23 cellular contexts compared by ENCODE assay signal in genomic region chr18:10228380-10228779, GRCh38.
A peak's percentile ranks its signal among the peaks of the same experiment; 100 is the strongest.
DNase-seq lines count a peak whose midpoint lies in the region; ATAC-seq, FAIRE-seq and TF ChIP-seq lines count a peak whose summit lies in the region.
"Had no signal": no experiment of that assay in that cellular context is flagged by ENCODE, and none has a peak within 500 bp of the region (broad histone marks: within the 10 kb centered on the region; RNA-seq: fewer than 3 reads in every experiment).

No MANE protein-coding gene starts in this region.

- H3K4me3 ChIP-seq in H1 (ENCODE audit: extremely low read depth in 1 of 4, insufficient read depth in 2 of 4, low read depth in 3 of 4, low read length in 4 of 4) (no peak overlapping the region), aorta (ENCODE audit: low read length in 2 of 2) (no peak overlapping the region)
- H3K4me3 ChIP-seq: K562, MG63 had no signal

- no peak for TF ChIP-seq POLR2A in H1 (IDR thresholded peaks at IDR 0.05; ENCODE audit: control extremely low read depth in 1 of 2, low read depth in 2 of 2, low read length in 2 of 2)

- peak overlapping the region; percentile 81 for H4K91ac ChIP-seq in H1 (replicated peaks; ENCODE audit: insufficient read length, low read length)

- H3K4me1 ChIP-seq in H1 (replicated peaks in 1 of 4; ENCODE audit: control insufficient read depth in 3 of 4, insufficient read depth in 4 of 4, low read length in 3 of 4) (no peaks in the 10 kb centered on the region; a peak in 1 of 7 replicates), aorta (ENCODE audit: control insufficient read depth in 1 of 2, insufficient read depth in 2 of 2, low read length in 2 of 2) (no peaks in the 10 kb centered on the region)

- no peak overlapping the region for H3K9ac ChIP-seq in H1 (replicated peaks in 1 of 4; ENCODE audit: extremely low read depth in 1 of 4, low read depth in 3 of 4, low read length in 3 of 4)

- no peaks in the 10 kb centered on the region for H3K79me2 ChIP-seq in H1 (ENCODE audit: control insufficient read depth in 1 of 2, insufficient read depth in 2 of 2, low read length in 2 of 2)

- no peak for TF ChIP-seq RAD21 in H1 (IDR thresholded peaks at IDR 0.05 in 1 of 2, conservative IDR thresholded peaks at IDR 0.05 in 1 of 2; ENCODE audit: low read depth in 2 of 2, low read length in 2 of 2)

- no peak overlapping the region for H4K8ac ChIP-seq in H1 (ENCODE audit: extremely low read depth, insufficient read depth, low read length)

- TF ChIP-seq EP300 in H1 (IDR thresholded peaks at IDR 0.05; ENCODE audit: borderline replicate concordance in 1 of 2, low read depth in 2 of 2, low read length in 2 of 2): no peak

- no peak overlapping the region for H2BK20ac ChIP-seq in H1 (ENCODE audit: low read length)

- H3K36me3 ChIP-seq in H1 (ENCODE audit: control insufficient read depth in 2 of 4, insufficient read depth in 4 of 4, low read length in 3 of 4) (no peaks in the 10 kb centered on the region), aorta (ENCODE audit: control insufficient read depth in 1 of 2, insufficient read depth in 2 of 2, low read length in 1 of 2) (no peaks in the 10 kb centered on the region)
- H3K36me3 ChIP-seq: MG63 had no signal

- in situ Hi-C loops in G401 (cut with HindIII; ENCODE audit: low sequenced_read_pairs): no loop called here

- intact Hi-C loops in aorta (cut with DNase I): no loop called here

- no peak overlapping the region for H3K23ac ChIP-seq in H1 (ENCODE audit: insufficient read length)

- H3K27ac ChIP-seq in H1 (ENCODE audit: low read depth, low read length) (no peak overlapping the region), aorta (ENCODE audit: low read depth in 1 of 2, low read length in 2 of 2) (no peak overlapping the region)

- CTCF ChIA-PET in H1 (lab: Charles Lee; ENCODE audit: partially characterized antibody): interaction anchor here (1.4 kb wide), 1 partner anchor 21 kb away, joined by 3 read pairs; no protein-coding TSS in a partner anchor

- no peaks in the 10 kb centered on the region for H3K23me2 ChIP-seq in H1 (ENCODE audit: low read depth, low read length)

- H2BK12ac ChIP-seq in H1 (ENCODE audit: low read depth, low read length): peak overlapping the region; percentile 63; the same call in 1 of the 2 replicates

- H2BK5ac ChIP-seq in H1 (ENCODE audit: low read depth, low read length): no peak overlapping the region

- no peak overlapping the region for H3K56ac ChIP-seq in H1 (replicated peaks; ENCODE audit: insufficient read length, low read depth, low read length)

- H2BK15ac ChIP-seq in H1 (ENCODE audit: low read length): no peak overlapping the region

- no peak for TF ChIP-seq CTCF in H1 (IDR thresholded peaks at IDR 0.05; ENCODE audit: control extremely low read depth in 1 of 3, insufficient read depth in 1 of 3, low read depth in 1 of 3, low read length in 3 of 3)

- H3K9me3 ChIP-seq in H1 (ENCODE audit: insufficient read depth in 2 of 2, low read depth in 1 of 2, low read length in 1 of 2) (peaks cover 7 to 11% of the 10 kb centered on the region in 2 experiments; a peak in 2 of 4 replicates), aorta (ENCODE audit: control insufficient read depth, low read length) (peaks cover 8% of the 10 kb centered on the region)

- peak overlapping the region; percentile 43 for H2BK120ac ChIP-seq in H1 (replicated peaks; ENCODE audit: low read depth, low read length)

- no peak overlapping the region for H4K5ac ChIP-seq in H1 (ENCODE audit: insufficient read length, low read depth, low read length)

- H2AFZ ChIP-seq in H1 (ENCODE audit: low read length): no peak overlapping the region

- H3K14ac ChIP-seq in H1 (ENCODE audit: insufficient read length): no peak overlapping the region

- no peaks in the 10 kb centered on the region for H3K27me3 ChIP-seq in H1 (replicated peaks in 1 of 4; ENCODE audit: control insufficient read depth in 3 of 4, extremely low read depth in 1 of 4, insufficient read depth in 3 of 4, low read length in 3 of 4)
- no peaks in the 10 kb centered on the region for H3K27me3 ChIP-seq in aorta (ENCODE audit: control insufficient read depth in 1 of 2, insufficient read depth in 2 of 2, low read length in 1 of 2)
- H3K27me3 ChIP-seq: MG63 had no signal

- no peak overlapping the region for H3K18ac ChIP-seq in H1 (ENCODE audit: extremely low read depth, low read length)

- POLR2A ChIA-PET in H1 (lab: Charles Lee; ENCODE audit: partially characterized antibody): no interaction called here

- no peaks in the 10 kb centered on the region for H3K79me1 ChIP-seq in H1 (ENCODE audit: low read depth, low read length)

- no peak overlapping the region for H3K4ac ChIP-seq in H1 (replicated peaks; ENCODE audit: insufficient read length, low read depth, low read length)

- no peak for ATAC-seq in aorta (ENCODE audit: low FRiP score)
- ATAC-seq: K562, T-cell had no signal

- H4K20me1 ChIP-seq in H1 (replicated peaks in 1 of 2; ENCODE audit: control insufficient read depth in 1 of 2, insufficient read depth in 2 of 2, low read length in 2 of 2): no peaks in the 10 kb centered on the region

- no peak overlapping the region for H3K4me2 ChIP-seq in H1 (ENCODE audit: insufficient read depth in 1 of 2, low read depth in 2 of 2, low read length in 2 of 2)

- no peak overlapping the region for H2AK5ac ChIP-seq in H1 (ENCODE audit: low read depth, low read length)

- no peak for FAIRE-seq in H1 (lab: Jason Lieb, UNC)
- FAIRE-seq: D721Med, K562 had no signal

- DNase-seq in NCI-H1105 treated with DMSO at 0.1 percent for 48 hours (lab: John Stamatoyannopoulos, UW) (peak; percentile 5), NCI-H1105 (lab: John Stamatoyannopoulos, UW) (no peak), COR-L47 (lab: John Stamatoyannopoulos, UW) (peak; percentile 71), NCI-H446 treated with DMSO at 0.1 percent for 48 hours (lab: John Stamatoyannopoulos, UW) (peak; percentile 72), H1 (ENCODE audit: low read depth in 1 of 2, low spot score in 2 of 2) (no peak), G401 (ENCODE audit: low spot score) (no peak), aorta (no peak), NCI-H748 treated with DMSO at 0.1 percent for 48 hours (lab: John Stamatoyannopoulos, UW) (no peak)
- DNase-seq: AML-193; C1 segment of cervical spinal cord; CD8-positive, alpha-beta memory T cell; DMS79; H9; HFFc6; MG63; NCI-H187; NCI-H226; NCI-H524 treated with DMSO at 0.1 percent for 48 hours; NK-92 treated with Interleukin-12 subunit alpha and Interleukin-12 subunit beta, amount 100 ng/mL, for 24 hours; SIG-M5; T-cell had no signal

TF ChIP-seq in H1, 55 proteins besides CTCF, POLR2A, EP300 and RAD21:
- TF ChIP-seq EZH2 (IDR thresholded peaks at IDR 0.05; ENCODE audit: low read depth, low read length, severe bottlenecking) (no peak), RFX5 (IDR thresholded peaks at IDR 0.05; ENCODE audit: borderline replicate concordance, low read depth, low read length) (no peak), KDM4A (IDR thresholded peaks at IDR 0.05; ENCODE audit: low read depth, low read length, severe bottlenecking) (no peak), JUND (IDR thresholded peaks at IDR 0.05; ENCODE audit: low read length) (no peak), NANOG (IDR thresholded peaks at IDR 0.05; ENCODE audit: insufficient read depth, low read depth, low read length, poor library complexity, severe bottlenecking) (no peak), BACH1 (IDR thresholded peaks at IDR 0.05; ENCODE audit: low read length) (no peak), PHF8 (conservative IDR thresholded peaks at IDR 0.05; ENCODE audit: low read depth, low read length) (no peak), FOSL1 (IDR thresholded peaks at IDR 0.05; ENCODE audit: insufficient read depth, low read depth, low read length) (no peak), POLR2AphosphoS5 (IDR thresholded peaks at IDR 0.05; ENCODE audit: low read depth, low read length) (no peak), KDM1A (IDR thresholded peaks at IDR 0.05; ENCODE audit: borderline replicate concordance, low read length) (no peak), SP2 (IDR thresholded peaks at IDR 0.05; ENCODE audit: low read length) (no peak), MAFK (IDR thresholded peaks at IDR 0.05; ENCODE audit: low read depth, low read length) (no peak), HDAC6 (IDR thresholded peaks at IDR 0.05; ENCODE audit: low read depth, low read length) (no peak), TAF7 (optimal IDR thresholded peaks at IDR 0.05; ENCODE audit: borderline replicate concordance, low read depth, low read length) (no peak), TBP (IDR thresholded peaks at IDR 0.05; ENCODE audit: low read depth, low read length) (no peak), CREB1 (IDR thresholded peaks at IDR 0.05) (no peak)

Comparison
In these comparisons a context has a peak if more than half of its experiments do, and no peak if none do; other contexts are left out.
1. DNase-seq: peak in NCI-H1105 treated with DMSO at 0.1 percent for 48 hours (single experiment), COR-L47 (single experiment) and NCI-H446 treated with DMSO at 0.1 percent for 48 hours (single experiment); none in NCI-H1105 (single experiment), H1 (0 of 2), G401 (single experiment), aorta (0 of 2) and NCI-H748 treated with DMSO at 0.1 percent for 48 hours (single experiment).